14 cellular contexts compared by ENCODE assay signal in the genomic region with DNA sequence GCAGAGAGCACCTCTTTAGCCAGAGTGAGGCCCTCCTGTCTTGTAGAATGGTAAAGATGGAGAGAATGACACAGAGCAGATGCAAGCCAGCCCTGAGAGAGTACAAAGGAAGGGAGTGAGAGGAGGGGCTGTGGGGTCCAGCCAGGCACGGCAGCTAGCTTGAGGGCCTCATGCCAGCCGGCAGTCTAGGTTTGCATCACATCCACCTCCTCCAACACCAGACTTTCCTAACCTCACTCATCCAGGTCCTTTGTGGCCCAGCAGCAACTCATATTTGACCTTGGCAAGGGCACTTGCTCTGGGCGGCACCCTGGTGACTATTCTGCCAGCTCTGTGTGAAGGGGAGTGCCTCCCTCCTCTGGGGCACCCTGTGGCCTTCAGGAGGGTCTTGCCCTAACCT. TPM values are rescaled to one million over a fixed set of nuclear protein-coding genes. Genes with fewer than 3 reads are reported as not detected.
A peak's percentile ranks its signal among the peaks of the same experiment; 100 is the strongest.
DNase-seq lines count a peak whose midpoint lies in the region; ATAC-seq and TF ChIP-seq lines count a peak whose summit lies in the region.
"Had no signal": no experiment of that assay in that cellular context is flagged by ENCODE, and none has a peak within 500 bp of the region (broad histone marks: within the 10 kb centered on the region; RNA-seq: fewer than 3 reads in every experiment).

No MANE protein-coding gene starts in this region.

- no peaks in the 10 kb centered on the region; the same call in 1 of the 2 replicates for H3K4me1 ChIP-seq in HAP-1
- H3K4me1 ChIP-seq: BLaER1 had no signal

- no peaks in the 10 kb centered on the region for H3K27me3 ChIP-seq in neural cell (ENCODE audit: insufficient read depth, low read depth, low read length)
- H3K27me3 ChIP-seq in HAP-1 (ENCODE audit: low read depth) = no peaks in the 10 kb centered on the region
- H3K27me3 ChIP-seq: BLaER1 had no signal

- no peak overlapping the region for H2AFZ ChIP-seq in neural cell (ENCODE audit: low read depth, low read length)

- H3K4me3 ChIP-seq in neural cell (ENCODE audit: low read length) = no peak overlapping the region
- H3K4me3 ChIP-seq in HAP-1 = no peak overlapping the region
- H3K4me3 ChIP-seq: BLaER1, thoracic aorta had no signal

- ATAC-seq in Right ventricle myocardium inferior (peak; percentile 37), GM18868 (IDR thresholded peaks at IDR 0.05; ENCODE audit: unreplicated experiment) (no peak)

- H3K9me3 ChIP-seq in neural cell (ENCODE audit: low read length) = no peaks in the 10 kb centered on the region
- no peaks in the 10 kb centered on the region for H3K9me3 ChIP-seq in HAP-1
- H3K9me3 ChIP-seq: BLaER1, thoracic aorta had no signal

- no peak overlapping the region for H3K4me2 ChIP-seq in neural cell (ENCODE audit: low read length)
- H3K4me2 ChIP-seq: BLaER1 had no signal

- in situ Hi-C loops in KBM-7 (cut with MboI; ENCODE audit: low pct_unique_long_range_greater_than_20kb, low sequenced_read_pairs) = no loop called here
- in situ Hi-C loops in HAP-1 (cut with MboI; ENCODE audit: low sequenced_read_pairs) = loop anchor here (25.0 kb wide), 1 partner anchor 630 kb away; no protein-coding TSS in a partner anchor

- no peaks in the 10 kb centered on the region for H3K9me2 ChIP-seq in neural cell (ENCODE audit: insufficient read depth, low read length)

- H3K79me2 ChIP-seq in neural cell (replicated peaks; ENCODE audit: insufficient read depth, low read length) = no peaks in the 10 kb centered on the region

- H3K36me3 ChIP-seq in neural cell (ENCODE audit: insufficient read depth, low read length) (no peaks in the 10 kb centered on the region), HAP-1 (replicated peaks) (no peaks in the 10 kb centered on the region)
- H3K36me3 ChIP-seq: BLaER1, thoracic aorta had no signal

- TF ChIP-seq CTCF in neural cell (IDR thresholded peaks at IDR 0.05; ENCODE audit: poor library complexity, severe bottlenecking) = no peak

- intact Hi-C loops in Right ventricle myocardium inferior (cut with DNase I) (loop anchor here (5.0 kb wide), 1 partner anchor 50 kb away; no protein-coding TSS in a partner anchor), cardiac septum (cut with DNase I) (loop anchor here (2.0 kb wide), 1 partner anchor 120 kb away; the partner anchor contains the start of gene ATP2B4)

- no peak for DNase-seq in Right ventricle myocardium inferior (ENCODE audit: missing footprints)
- DNase-seq in cardiac septum (ENCODE audit: low spot score) = no peak
- DNase-seq in fibroblast of the conjunctiva (ENCODE audit: low read depth) = peak; percentile 16
- no peak for DNase-seq in Kasumi-1 (lab: John Stamatoyannopoulos, UW)
- DNase-seq in KBM-7 = no peak
- DNase-seq in HAP-1 (ENCODE audit: low spot score in 2 of 2) = no peak
- DNase-seq: naive B cell had no signal

- TF ChIP-seq EP300 in neural cell (conservative IDR thresholded peaks at IDR 0.05; ENCODE audit: poor library complexity, severe bottlenecking) = no peak

- peak overlapping the region; percentile 28 for H3K9ac ChIP-seq in neural cell (ENCODE audit: low read length)
- H3K9ac ChIP-seq: BLaER1 had no signal

- peak overlapping the region; percentile 38 for H3K27ac ChIP-seq in neural cell (ENCODE audit: low read length)
- H3K27ac ChIP-seq: BLaER1, thoracic aorta had no signal

- no peaks in the 10 kb centered on the region for H4K20me1 ChIP-seq in neural cell (ENCODE audit: insufficient read depth)
- H4K20me1 ChIP-seq: BLaER1 had no signal

- TF ChIP-seq RAD21 in neural cell (conservative IDR thresholded peaks at IDR 0.05) = no peak

- H3F3A ChIP-seq in neural cell (ENCODE audit: insufficient read depth, low read length, poor library complexity, severe bottlenecking) = no peaks in the 10 kb centered on the region

TF ChIP-seq in neural cell, 6 proteins besides CTCF, POLR2A, EP300 and RAD21:
- TF ChIP-seq, protein P1, sequence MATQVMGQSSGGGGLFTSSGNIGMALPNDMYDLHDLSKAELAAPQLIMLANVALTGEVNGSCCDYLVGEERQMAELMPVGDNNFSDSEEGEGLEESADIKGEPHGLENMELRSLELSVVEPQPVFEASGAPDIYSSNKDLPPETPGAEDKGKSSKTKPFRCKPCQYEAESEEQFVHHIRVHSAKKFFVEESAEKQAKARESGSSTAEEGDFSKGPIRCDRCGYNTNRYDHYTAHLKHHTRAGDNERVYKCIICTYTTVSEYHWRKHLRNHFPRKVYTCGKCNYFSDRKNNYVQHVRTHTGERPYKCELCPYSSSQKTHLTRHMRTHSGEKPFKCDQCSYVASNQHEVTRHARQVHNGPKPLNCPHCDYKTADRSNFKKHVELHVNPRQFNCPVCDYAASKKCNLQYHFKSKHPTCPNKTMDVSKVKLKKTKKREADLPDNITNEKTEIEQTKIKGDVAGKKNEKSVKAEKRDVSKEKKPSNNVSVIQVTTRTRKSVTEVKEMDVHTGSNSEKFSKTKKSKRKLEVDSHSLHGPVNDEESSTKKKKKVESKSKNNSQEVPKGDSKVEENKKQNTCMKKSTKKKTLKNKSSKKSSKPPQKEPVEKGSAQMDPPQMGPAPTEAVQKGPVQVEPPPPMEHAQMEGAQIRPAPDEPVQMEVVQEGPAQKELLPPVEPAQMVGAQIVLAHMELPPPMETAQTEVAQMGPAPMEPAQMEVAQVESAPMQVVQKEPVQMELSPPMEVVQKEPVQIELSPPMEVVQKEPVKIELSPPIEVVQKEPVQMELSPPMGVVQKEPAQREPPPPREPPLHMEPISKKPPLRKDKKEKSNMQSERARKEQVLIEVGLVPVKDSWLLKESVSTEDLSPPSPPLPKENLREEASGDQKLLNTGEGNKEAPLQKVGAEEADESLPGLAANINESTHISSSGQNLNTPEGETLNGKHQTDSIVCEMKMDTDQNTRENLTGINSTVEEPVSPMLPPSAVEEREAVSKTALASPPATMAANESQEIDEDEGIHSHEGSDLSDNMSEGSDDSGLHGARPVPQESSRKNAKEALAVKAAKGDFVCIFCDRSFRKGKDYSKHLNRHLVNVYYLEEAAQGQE (IDR thresholded peaks at IDR 0.05; ENCODE audit: borderline replicate concordance) = no peak
- TF ChIP-seq EZH2 (IDR thresholded peaks at IDR 0.05; ENCODE audit: borderline replicate concordance, insufficient read depth, low read length, poor library complexity, severe bottlenecking) (no peak), MXI1 (conservative IDR thresholded peaks at IDR 0.05; ENCODE audit: poor library complexity, severe bottlenecking) (no peak), TAF1 (IDR thresholded peaks at IDR 0.05; ENCODE audit: low read depth) (no peak), SMC3 (conservative IDR thresholded peaks at IDR 0.05; ENCODE audit: poor library complexity) (no peak), POLR2AphosphoS5 (IDR thresholded peaks at IDR 0.05) (no peak)

RNA-seq across cellular contexts. Expression of gene OPTC, which starts 13.3 kb away (rescaled TPM):
- total RNA-seq in Right ventricle myocardium inferior = not detected
- not detected for total RNA-seq in cardiac septum
- not detected in 2 replicates for polyA plus RNA-seq in neural cell
- not detected in 2 replicates for polyA minus RNA-seq in neural cell
- total RNA-seq: bronchial epithelial cell, glomerular endothelial cell, MCF 10A, thoracic aorta had no signal

RNA-seq across cellular contexts. Expression of gene PRELP, which starts 31.6 kb away (rescaled TPM):
- 27.1 TPM for total RNA-seq in Right ventricle myocardium inferior
- 49.7 TPM for total RNA-seq in cardiac septum
- polyA plus RNA-seq in neural cell = not detected in 2 replicates
- polyA minus RNA-seq in neural cell = not detected in 2 replicates
- total RNA-seq: bronchial epithelial cell, glomerular endothelial cell, MCF 10A had no signal
